In the genomic region with DNA sequence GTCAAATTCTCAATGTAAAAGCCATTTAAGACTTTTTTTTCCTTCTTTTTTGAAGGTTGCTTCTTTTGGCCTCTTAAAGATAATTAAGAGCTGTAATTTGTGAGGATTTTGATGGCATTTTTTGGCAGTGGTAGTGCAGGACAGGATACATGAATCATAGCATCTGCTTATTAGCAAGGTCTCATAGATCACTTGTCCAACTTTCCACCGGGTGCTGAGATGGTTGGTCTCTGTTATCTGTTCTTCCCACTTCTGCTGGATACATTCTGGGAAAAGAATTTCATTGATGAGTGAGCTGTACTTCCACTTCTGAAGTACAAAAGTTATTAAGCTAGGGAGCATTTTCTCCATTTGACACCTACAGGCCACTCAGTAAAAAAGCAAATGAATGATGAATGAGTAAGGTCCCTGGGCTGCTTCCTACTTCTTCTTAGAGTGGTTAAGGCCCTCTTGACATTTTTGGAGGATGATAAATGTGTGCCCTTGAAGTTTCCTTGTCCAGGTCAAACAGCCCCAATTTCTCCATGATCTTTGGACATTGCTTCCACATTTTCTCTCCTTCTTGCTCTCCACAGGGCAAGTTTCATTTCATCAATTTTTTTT, we compare ENCODE assay signal across 16 cellular contexts.
DNase-seq lines count a peak whose midpoint lies in the region; ATAC-seq and TF ChIP-seq lines count a peak whose summit lies in the region.
"Had no signal": no experiment of that assay in that cellular context is flagged by ENCODE, and none has a peak within 500 bp of the region (broad histone marks: within the 10 kb centered on the region; RNA-seq: fewer than 3 reads in every experiment).

No MANE protein-coding gene starts in this region.

- H3K4me3 ChIP-seq in cardiac fibroblast (replicated peaks in 1 of 2; ENCODE audit: low read depth in 2 of 2, low read length in 2 of 2) (no peak overlapping the region), mesodermal cell (ENCODE audit: extremely low read depth, insufficient read depth, low read length, poor library complexity, severe bottlenecking) (no peak overlapping the region), colonic mucosa (no peak overlapping the region)
- H3K4me3 ChIP-seq: esophagus muscularis mucosa, lower lobe of right lung had no signal

- ATAC-seq in HG03280 (IDR thresholded peaks at IDR 0.05; ENCODE audit: unreplicated experiment) (no peak), GM21423 (IDR thresholded peaks at IDR 0.05; ENCODE audit: unreplicated experiment) (no peak), HG02623 (IDR thresholded peaks at IDR 0.05; ENCODE audit: unreplicated experiment) (no peak)
- ATAC-seq: WTC11 had no signal

- H3K4me1 ChIP-seq in mesodermal cell (ENCODE audit: control insufficient read depth, insufficient read depth, low read length, poor library complexity, severe bottlenecking) (peaks cover 56% of the 10 kb centered on the region), colonic mucosa (no peaks in the 10 kb centered on the region)

- WGBS in mesodermal cell (ENCODE audit: insufficient coverage in 2 of 2), 2 experiments = no CpG with 5 or more reads among the region's 1 CpG

- intact Hi-C loops in colonic mucosa (cut with DNase I) = no loop called here

- peak overlapping the region; percentile 62 for H3K27ac ChIP-seq in mesodermal cell (ENCODE audit: low read depth, low read length, severe bottlenecking)
- H3K27ac ChIP-seq in colonic mucosa = no peak overlapping the region
- H3K27ac ChIP-seq: esophagus muscularis mucosa, lower lobe of right lung had no signal

- DNase-seq in ACHN (peak; percentile 59), HS-27A (ENCODE audit: low read depth) (peak; percentile 50), cardiac fibroblast (ENCODE audit: low read depth in 2 of 2) (peak; percentile 32 to 35), colonic mucosa (no peak)
- DNase-seq: cortex of kidney, H7, lower lobe of right lung, NCI-H1436 treated with DMSO at 0.1 percent for 48 hours, NCI-H510A treated with DMSO at 0.1 percent for 48 hours, SW 1271 had no signal

- H3K9ac ChIP-seq in colonic mucosa (ENCODE audit: low read depth in 2 of 2, low read length in 2 of 2) = no peak overlapping the region

- H3K9me3 ChIP-seq in mesodermal cell (ENCODE audit: control insufficient read depth, low read length) (no peaks in the 10 kb centered on the region), colonic mucosa (no peaks in the 10 kb centered on the region)
- H3K9me3 ChIP-seq: esophagus muscularis mucosa, lower lobe of right lung had no signal

- in situ Hi-C loops in ACHN (cut with HindIII; ENCODE audit: low pct_ligation_motif_present, low pct_unique_long_range_greater_than_20kb, low sequenced_read_pairs) = no loop called here

- H3K27me3 ChIP-seq in colonic mucosa = no peaks in the 10 kb centered on the region
- H3K27me3 ChIP-seq: esophagus muscularis mucosa had no signal

- H3K36me3 ChIP-seq in mesodermal cell (ENCODE audit: control insufficient read depth, insufficient read depth, low read length) (no peaks in the 10 kb centered on the region), colonic mucosa (no peaks in the 10 kb centered on the region)
- H3K36me3 ChIP-seq: esophagus muscularis mucosa, lower lobe of right lung had no signal

- TF ChIP-seq CTCF in cardiac fibroblast (IDR thresholded peaks at IDR 0.05; ENCODE audit: low read depth, low read length) = no peak
- TF ChIP-seq CTCF in colonic mucosa (IDR thresholded peaks at IDR 0.05) = no peak
